In genomic region chr17:19533036-19533717, GRCh38 we compare ENCODE assay signal across 10 cellular contexts. TPM values are rescaled to one million over a fixed set of nuclear protein-coding genes. Genes with fewer than 3 reads are reported as not detected.
DNase-seq lines count a peak whose midpoint lies in the region; ATAC-seq, FAIRE-seq and TF ChIP-seq lines count a peak whose summit lies in the region.
"Had no signal": no experiment of that assay in that cellular context is flagged by ENCODE, and none has a peak within 500 bp of the region (broad histone marks: within the 10 kb centered on the region; RNA-seq: fewer than 3 reads in every experiment).

No MANE protein-coding gene starts in this region.

- H3K9me3 ChIP-seq in H9 (ENCODE audit: control insufficient read depth, low read depth, low read length) (no peaks in the 10 kb centered on the region), kidney (ENCODE audit: control insufficient read depth in 1 of 2, low read length in 2 of 2) (no peaks in the 10 kb centered on the region), smooth muscle cell (replicated peaks; ENCODE audit: low read depth) (no peaks in the 10 kb centered on the region)

- H3K4me1 ChIP-seq in H9 (ENCODE audit: insufficient read depth, low read length) (no peaks in the 10 kb centered on the region), kidney (ENCODE audit: control insufficient read depth in 1 of 2, insufficient read depth in 1 of 2, low read depth in 1 of 2, low read length in 2 of 2) (peaks cover 0 to 3% of the 10 kb centered on the region in 2 donors), smooth muscle cell (ENCODE audit: low read depth) (no peaks in the 10 kb centered on the region)

- peaks cover 7% of the 10 kb centered on the region for H3K23me2 ChIP-seq in H9 (ENCODE audit: insufficient read length, low read depth, low read length, poor library complexity, severe bottlenecking)

- H4K5ac ChIP-seq in H9 (ENCODE audit: insufficient read length, low read depth, low read length), result no peak overlapping the region

- H2BK20ac ChIP-seq in H9 (ENCODE audit: low read depth, low read length, poor library complexity, severe bottlenecking), result no peak overlapping the region

- no peak overlapping the region for H3K27ac Mint-ChIP-seq in H9
- no peak overlapping the region for H3K27ac Mint-ChIP-seq in activated naive CD8-positive, alpha-beta T cell treated with anti-CD3 and anti-CD28 coated beads, Interleukin-2, amount 10 ng/mL, durations not matched to agents 7 days and 5 days

- peaks cover 48% of the 10 kb centered on the region for H3K27me3 Mint-ChIP-seq in H9 (ENCODE audit: low read depth)
- H3K27me3 Mint-ChIP-seq in activated naive CD8-positive, alpha-beta T cell treated with anti-CD3 and anti-CD28 coated beads, Interleukin-2, amount 10 ng/mL, durations not matched to agents 7 days and 5 days, result peaks cover 65% of the 10 kb centered on the region

- peaks cover 22 to 27% of the 10 kb centered on the region in 2 experiments for H3K4me1 Mint-ChIP-seq in H9
- peaks cover 9% of the 10 kb centered on the region for H3K4me1 Mint-ChIP-seq in activated naive CD8-positive, alpha-beta T cell treated with anti-CD3 and anti-CD28 coated beads, Interleukin-2, amount 10 ng/mL, durations not matched to agents 7 days and 5 days

- H3K27ac ChIP-seq in H9 (ENCODE audit: insufficient read length, low read depth, low read length) (no peak overlapping the region), kidney (ENCODE audit: low read depth in 2 of 2, low read length in 2 of 2) (peak overlapping the region; percentile 82 to 98), smooth muscle cell (ENCODE audit: low read depth) (no peak overlapping the region)

- peaks cover 17% of the 10 kb centered on the region; the same call in 1 of the 2 replicates for H3K27me3 ChIP-seq in H9 (ENCODE audit: insufficient read depth, low read length)
- H3K27me3 ChIP-seq in smooth muscle cell (ENCODE audit: low read depth), result peaks cover 37% of the 10 kb centered on the region

- H3K4ac ChIP-seq in H9 (ENCODE audit: low read depth, low read length), result no peak overlapping the region

- no peak for ATAC-seq in activated naive CD8-positive, alpha-beta T cell treated with anti-CD3 and anti-CD28 coated beads, Interleukin-2, amount 10 ng/mL, durations not matched to agents 7 days and 5 days (ENCODE audit: low read depth)
- ATAC-seq in HG02884 (IDR thresholded peaks at IDR 0.05; ENCODE audit: unreplicated experiment), result no peak

- no peak overlapping the region for H2AFZ ChIP-seq in H9 (ENCODE audit: low read length)
- peak overlapping the region; percentile 54 for H2AFZ ChIP-seq in smooth muscle cell (ENCODE audit: low read depth)

- POLR2A ChIA-PET in activated naive CD8-positive, alpha-beta T cell treated with anti-CD3 and anti-CD28 coated beads, Interleukin-2, amount 10 ng/mL, durations not matched to agents 7 days and 5 days (lab: Charles Lee), result no interaction called here

- H3K36me3 ChIP-seq in kidney (ENCODE audit: control insufficient read depth in 1 of 2, insufficient read depth in 2 of 2, low read length in 2 of 2) (no peaks in the 10 kb centered on the region), smooth muscle cell (ENCODE audit: low read depth) (no peaks in the 10 kb centered on the region)

- no peak overlapping the region for H2BK12ac ChIP-seq in H9 (ENCODE audit: insufficient read length, low read depth, low read length)

- no peak overlapping the region for H4K91ac ChIP-seq in H9 (ENCODE audit: insufficient read length, low read depth, low read length)

- no peak overlapping the region for H2BK120ac ChIP-seq in H9 (ENCODE audit: low read depth, low read length, poor library complexity, severe bottlenecking)

- no peak overlapping the region for H3K23ac ChIP-seq in H9 (ENCODE audit: insufficient read length, low read depth, low read length)

- H3K9ac ChIP-seq in H9 (ENCODE audit: extremely low read depth, insufficient read length, low read length) (no peak overlapping the region), kidney (ENCODE audit: low read length in 2 of 2) (peak overlapping the region in 1 of 2 donors; percentile 90), smooth muscle cell (ENCODE audit: low read depth) (no peak overlapping the region)

- no peak overlapping the region for H3T11ph ChIP-seq in H9 (ENCODE audit: low read length)

- no peaks in the 10 kb centered on the region for H3F3A ChIP-seq in smooth muscle cell (ENCODE audit: low read depth)

- H2BK15ac ChIP-seq in H9 (ENCODE audit: low read depth, low read length), result no peak overlapping the region

- peak overlapping the region; percentile 3 for H3K4me2 ChIP-seq in H9 (ENCODE audit: insufficient read depth, insufficient read length, low read length)
- peak overlapping the region; percentile 92 for H3K4me2 ChIP-seq in smooth muscle cell

- intact Hi-C loops in kidney (cut with DNase I), result no loop called here

- TF ChIP-seq CTCF in H9 (conservative IDR thresholded peaks at IDR 0.05) (no peak), kidney (IDR thresholded peaks at IDR 0.05; ENCODE audit: borderline replicate concordance, extremely low read depth, insufficient read depth) (no peak), smooth muscle cell (IDR thresholded peaks at IDR 0.05; ENCODE audit: borderline replicate concordance, insufficient read depth, poor library complexity, severe bottlenecking) (no peak)

- H2BK5ac ChIP-seq in H9 (ENCODE audit: insufficient read length, low read length), result no peak overlapping the region

- peak overlapping the region; percentile 78 to 88 for H3K4me3 ChIP-seq in kidney (ENCODE audit: low read length in 2 of 2)
- peak overlapping the region; percentile 62 for H3K4me3 ChIP-seq in smooth muscle cell

- DNase-seq in H9 (no peak), kidney (no peak), smooth muscle cell (lab: John Stamatoyannopoulos, UW; ENCODE audit: unreplicated experiment) (no peak), islet precursor cell (no peak), GM12891 (ENCODE audit: insufficient read length, low spot score) (no peak), SW 1271 (lab: John Stamatoyannopoulos, UW) (no peak)
- no peak for DNase-seq in activated naive CD8-positive, alpha-beta T cell treated with anti-CD3 and anti-CD28 coated beads, Interleukin-2, amount 10 ng/mL, durations not matched to agents 7 days and 5 days
- DNase-seq: OCI-M1 had no signal

- no peak overlapping the region for H3K14ac ChIP-seq in H9 (ENCODE audit: insufficient read depth, low read length)

- peak overlapping the region; percentile 60 to 78 for H3K4me3 Mint-ChIP-seq in H9
- H3K4me3 Mint-ChIP-seq in activated naive CD8-positive, alpha-beta T cell treated with anti-CD3 and anti-CD28 coated beads, Interleukin-2, amount 10 ng/mL, durations not matched to agents 7 days and 5 days, result peak overlapping the region; percentile 22

- H3K56ac ChIP-seq in H9 (ENCODE audit: insufficient read length, low read depth, low read length), result no peak overlapping the region

- H3K36me3 Mint-ChIP-seq in H9 (ENCODE audit: insufficient read depth in 1 of 3, low read depth in 3 of 3), result no peaks in the 10 kb centered on the region
- no peaks in the 10 kb centered on the region for H3K36me3 Mint-ChIP-seq in activated naive CD8-positive, alpha-beta T cell treated with anti-CD3 and anti-CD28 coated beads, Interleukin-2, amount 10 ng/mL, durations not matched to agents 7 days and 5 days

- no peaks in the 10 kb centered on the region for H3K79me1 ChIP-seq in H9 (ENCODE audit: insufficient read depth, low read depth, low read length, poor library complexity, severe bottlenecking)

- H4K20me1 ChIP-seq in H9 (ENCODE audit: control insufficient read depth, insufficient read depth, insufficient read length), result no peaks in the 10 kb centered on the region
- H4K20me1 ChIP-seq in smooth muscle cell (ENCODE audit: low read depth), result no peaks in the 10 kb centered on the region

- H3K18ac ChIP-seq in H9 (ENCODE audit: insufficient read length, low read depth, low read length), result no peak overlapping the region

- H3K9me3 Mint-ChIP-seq in H9, result no peaks in the 10 kb centered on the region; a peak in 1 of 5 replicates
- H3K9me3 Mint-ChIP-seq in activated naive CD8-positive, alpha-beta T cell treated with anti-CD3 and anti-CD28 coated beads, Interleukin-2, amount 10 ng/mL, durations not matched to agents 7 days and 5 days, result no peaks in the 10 kb centered on the region

- no peak for FAIRE-seq in kidney (lab: Jason Lieb, UNC)
- no peak for FAIRE-seq in GM12891 (lab: Jason Lieb, UNC)
- FAIRE-seq: GM18507 had no signal

- H3K79me2 ChIP-seq in H9 (ENCODE audit: insufficient read depth, low read length), result no peaks in the 10 kb centered on the region
- no peaks in the 10 kb centered on the region for H3K79me2 ChIP-seq in smooth muscle cell (ENCODE audit: low read depth)

- WGBS in H9 (ENCODE audit: extremely low coverage, insufficient read length, low lambda C conversion rate), result no CpG with 5 or more reads among the region's 30 CpGs
- WGBS in smooth muscle cell (ENCODE audit: low lambda C conversion rate), result 41% methylated on average over 30 of the region's 30 CpGs

- no peak overlapping the region for H2AK5ac ChIP-seq in H9 (ENCODE audit: insufficient read length, low read length)

- H4K8ac ChIP-seq in H9 (replicated peaks; ENCODE audit: insufficient read length, low read depth, low read length), result no peak overlapping the region

- TF ChIP-seq POLR2A in GM12891 (IDR thresholded peaks at IDR 0.05; ENCODE audit: low read depth, low read length), result no peak

TF ChIP-seq in GM12891, 5 proteins besides CTCF, POLR2A, EP300 and RAD21:
- TF ChIP-seq SPI1 (IDR thresholded peaks at IDR 0.05; ENCODE audit: low read depth, low read length) (no peak), TAF1 (IDR thresholded peaks at IDR 0.05; ENCODE audit: low read depth, low read length) (no peak), POU2F2 (IDR thresholded peaks at IDR 0.05; ENCODE audit: low read depth, low read length) (no peak), PAX5 (IDR thresholded peaks at IDR 0.05; ENCODE audit: insufficient read depth, low read length, severe bottlenecking) (no peak), POLR2AphosphoS5 (IDR thresholded peaks at IDR 0.05; ENCODE audit: low read depth, low read length) (no peak)

RNA-seq across cellular contexts. Expression of gene SLC47A1, which starts 0.5 kb away (rescaled TPM):
- total RNA-seq in H9 (2021), result 2.0 and 4.0 TPM in 2 replicates
- total RNA-seq in activated naive CD8-positive, alpha-beta T cell treated with anti-CD3 and anti-CD28 coated beads, Interleukin-2, amount 10 ng/mL, durations not matched to agents 7 days and 5 days, result not detected
- 26.0 TPM for total RNA-seq in kidney
- 94.8 TPM for polyA plus RNA-seq in kidney (ENCODE audit: insufficient read depth, low read depth, low replicate concordance)
- 2.5 and 3.0 TPM in 2 replicates for total RNA-seq in smooth muscle cell
- polyA plus RNA-seq in smooth muscle cell, result 0.39 TPM in 1 of 2 replicates, not detected in the other
- polyA plus RNA-seq in GM12891 (2012; ENCODE audit: low read depth, missing spikeins), result 9.7 TPM

Comparison
In these comparisons a context has a peak if more than half of its experiments do, and no peak if none do; other contexts are left out.
1. H3K27ac ChIP-seq: peak in kidney (2 of 2); none in H9 (single experiment) and smooth muscle cell (single experiment).